Comparison of ENCODE assay signal across 1 cellular context in genomic region chr13:30172593-30173300, GRCh38.
TF ChIP-seq lines count a peak whose summit lies in the region.

No MANE protein-coding gene starts in this region.

TF ChIP-seq in K562, 482 proteins besides CTCF, POLR2A, EP300 and RAD21:
- TF ChIP-seq, protein P1, sequence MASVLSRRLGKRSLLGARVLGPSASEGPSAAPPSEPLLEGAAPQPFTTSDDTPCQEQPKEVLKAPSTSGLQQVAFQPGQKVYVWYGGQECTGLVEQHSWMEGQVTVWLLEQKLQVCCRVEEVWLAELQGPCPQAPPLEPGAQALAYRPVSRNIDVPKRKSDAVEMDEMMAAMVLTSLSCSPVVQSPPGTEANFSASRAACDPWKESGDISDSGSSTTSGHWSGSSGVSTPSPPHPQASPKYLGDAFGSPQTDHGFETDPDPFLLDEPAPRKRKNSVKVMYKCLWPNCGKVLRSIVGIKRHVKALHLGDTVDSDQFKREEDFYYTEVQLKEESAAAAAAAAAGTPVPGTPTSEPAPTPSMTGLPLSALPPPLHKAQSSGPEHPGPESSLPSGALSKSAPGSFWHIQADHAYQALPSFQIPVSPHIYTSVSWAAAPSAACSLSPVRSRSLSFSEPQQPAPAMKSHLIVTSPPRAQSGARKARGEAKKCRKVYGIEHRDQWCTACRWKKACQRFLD (CRISPR knock-in tag; IDR thresholded peaks at IDR 0.05), result no peak
- 0 out of 2 replicates have a peak, but pooled peaks have one; percentile 7 for TF ChIP-seq CREM (IDR thresholded peaks at IDR 0.05; ENCODE audit: low read depth)
- TF ChIP-seq C11orf30 (IDR thresholded peaks at IDR 0.05; ENCODE audit: low read depth), result no peak
- TF ChIP-seq ZNF507 (tag; conservative IDR thresholded peaks at IDR 0.05), result no peak
- TF ChIP-seq CEBPB (tag; IDR thresholded peaks at IDR 0.05), result peak; percentile 63
- TF ChIP-seq ATF7 (IDR thresholded peaks at IDR 0.05), result peak; percentile 72
- TF ChIP-seq ATF1 (CRISPR knock-in tag; IDR thresholded peaks at IDR 0.05), result no peak
- peak; percentile 57 for TF ChIP-seq ATF1 (tag; IDR thresholded peaks at IDR 0.05)
- TF ChIP-seq, protein P2, sequence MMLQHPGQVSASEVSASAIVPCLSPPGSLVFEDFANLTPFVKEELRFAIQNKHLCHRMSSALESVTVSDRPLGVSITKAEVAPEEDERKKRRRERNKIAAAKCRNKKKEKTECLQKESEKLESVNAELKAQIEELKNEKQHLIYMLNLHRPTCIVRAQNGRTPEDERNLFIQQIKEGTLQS (IDR thresholded peaks at IDR 0.05), result peak; percentile 72
- TF ChIP-seq, protein P2 (CRISPR knock-in tag; conservative IDR thresholded peaks at IDR 0.05), result no peak
- peak; percentile 15; the same call in 1 of the 2 replicates for TF ChIP-seq JUND (IDR thresholded peaks at IDR 0.05; ENCODE audit: borderline replicate concordance, low read depth, low read length)
- TF ChIP-seq JUND (tag; IDR thresholded peaks at IDR 0.05; ENCODE audit: borderline replicate concordance, low read depth, low read length), result no peak; the same call in 2 of the 3 replicates
